Comparison of ENCODE assay signal across 16 cellular contexts in the genomic region with DNA sequence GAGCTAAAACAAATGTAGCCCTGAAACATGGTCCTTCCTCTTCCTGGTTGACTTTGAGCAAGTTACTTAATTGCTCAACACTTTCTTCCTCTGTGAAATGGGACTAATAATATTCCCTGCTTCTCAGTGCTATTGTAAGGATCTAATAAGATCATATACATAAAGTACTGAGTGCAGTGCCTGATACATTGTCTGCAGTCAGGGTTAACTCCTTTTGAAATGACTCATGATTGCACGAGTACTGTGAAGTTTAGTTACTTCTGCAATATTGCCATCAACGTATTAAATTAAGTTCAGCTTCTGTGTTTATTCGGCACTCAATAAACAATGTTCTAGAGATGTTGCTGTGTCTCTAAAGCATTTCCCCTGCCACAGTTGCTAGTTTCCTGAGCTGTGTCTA. TPM values are rescaled to one million over a fixed set of nuclear protein-coding genes. Genes with fewer than 3 reads are reported as not detected.
A peak's percentile ranks its signal among the peaks of the same experiment; 100 is the strongest.
DNase-seq lines count a peak whose midpoint lies in the region; ATAC-seq, FAIRE-seq and TF ChIP-seq lines count a peak whose summit lies in the region.
"Had no signal": no experiment of that assay in that cellular context is flagged by ENCODE, and none has a peak within 500 bp of the region (broad histone marks: within the 10 kb centered on the region; RNA-seq: fewer than 3 reads in every experiment).

No MANE protein-coding gene starts in this region.

- H3K18ac ChIP-seq in IMR-90 (ENCODE audit: low read depth, low read length), result no peak overlapping the region

- H2BK5ac ChIP-seq in IMR-90 (ENCODE audit: low read depth, low read length, poor library complexity, severe bottlenecking), result no peak overlapping the region

- no peak overlapping the region for H3K4ac ChIP-seq in IMR-90 (ENCODE audit: low read depth, low read length)

- BruUV-seq in IMR-90 (replicated peaks; lab: Mats Ljungman, UMichigan), result no TSS peak

- H4K5ac ChIP-seq in IMR-90 (ENCODE audit: low read depth, low read length), result no peak overlapping the region

- H2AFZ ChIP-seq in IMR-90 (replicated peaks; ENCODE audit: low read length, poor library complexity) (no peak overlapping the region), OCI-LY1 (ENCODE audit: low read length) (peak overlapping the region; percentile 98)

- no CpG with 5 or more reads among the region's 3 CpGs for WGBS in IMR-90 (ENCODE audit: extremely low coverage in 2 of 2, insufficient read length in 1 of 2), 2 experiments

- no peak for ATAC-seq in IMR-90 (ENCODE audit: low read depth)
- ATAC-seq: Panc1 had no signal

- in situ Hi-C loops in IMR-90 (cut with MboI; ENCODE audit: low sequenced_read_pairs), result no loop called here

- dilution Hi-C loops in IMR-90 (cut with HindIII; ENCODE audit: low sequenced_read_pairs, unreplicated experiment), result no loop called here

- no peaks in the 10 kb centered on the region for H3K36me3 ChIP-seq in IMR-90 (ENCODE audit: control insufficient read depth, insufficient read depth, low read length)
- H3K36me3 ChIP-seq in OCI-LY1 (ENCODE audit: insufficient read depth, low read length), result no peaks in the 10 kb centered on the region
- no peaks in the 10 kb centered on the region for H3K36me3 ChIP-seq in bronchial epithelial cell (ENCODE audit: control insufficient read depth, insufficient read depth, low read length)
- H3K36me3 ChIP-seq: BE2C had no signal

- H3F3A ChIP-seq in OCI-LY1 (ENCODE audit: insufficient read depth, low read length), result no peaks in the 10 kb centered on the region

- TF ChIP-seq RAD21 in IMR-90 (IDR thresholded peaks at IDR 0.05; ENCODE audit: low read length), result no peak

- H2BK15ac ChIP-seq in IMR-90 (ENCODE audit: low read depth, low read length), result no peak overlapping the region

- H3K4me3 ChIP-seq in IMR-90 (ENCODE audit: insufficient read depth, low read depth, low read length) (no peak overlapping the region), OCI-LY1 (ENCODE audit: low read depth, low read length, poor library complexity, severe bottlenecking) (no peak overlapping the region), bronchial epithelial cell (ENCODE audit: low read depth, low read length) (no peak overlapping the region)

- H2AK5ac ChIP-seq in IMR-90 (ENCODE audit: low read depth, low read length), result no peak overlapping the region

- no peak overlapping the region for H2AK9ac ChIP-seq in IMR-90 (replicated peaks; ENCODE audit: low read depth, low read length, poor library complexity)

- H3K4me2 ChIP-seq in IMR-90 (ENCODE audit: low read depth, low read length), result peak overlapping the region; percentile 47; the same call in 1 of the 2 replicates
- no peak overlapping the region; the same call in 1 of the 2 replicates for H3K4me2 ChIP-seq in OCI-LY1 (ENCODE audit: low read length)

- H3K14ac ChIP-seq in IMR-90 (replicated peaks; ENCODE audit: low read depth, low read length), result no peak overlapping the region

- H3K9me3 ChIP-seq in IMR-90 (ENCODE audit: control insufficient read depth, insufficient read depth, low read length) (no peaks in the 10 kb centered on the region), OCI-LY1 (ENCODE audit: low read length) (no peaks in the 10 kb centered on the region)
- H3K9me3 ChIP-seq: BE2C had no signal

- H3K79me1 ChIP-seq in IMR-90 (ENCODE audit: low read depth in 1 of 2, low read length in 2 of 2), result no peaks in the 10 kb centered on the region

- intact Hi-C loops in IMR-90 (cut with micrococcal nuclease), result no loop called here

- H3K27ac ChIP-seq in IMR-90 (ENCODE audit: insufficient read depth, low read length) (no peak overlapping the region), OCI-LY1 (ENCODE audit: low read depth, low read length, poor library complexity, severe bottlenecking) (no peak overlapping the region)

- no peak for TF ChIP-seq CTCF in IMR-90 (conservative IDR thresholded peaks at IDR 0.05; ENCODE audit: low read depth, low read length)
- TF ChIP-seq CTCF in OCI-LY1 (IDR thresholded peaks at IDR 0.05; ENCODE audit: low read length), result no peak
- no peak for TF ChIP-seq CTCF in bronchial epithelial cell (IDR thresholded peaks at IDR 0.05; ENCODE audit: insufficient read depth, low read length, severe bottlenecking)

- no peaks in the 10 kb centered on the region for H3K9me2 ChIP-seq in OCI-LY1 (ENCODE audit: low read depth, low read length)

- DNase-seq in CD1c-positive myeloid dendritic cell (ENCODE audit: extremely low spot score) (peak; percentile 58), IMR-90 (peak; percentile 4), bronchial epithelial cell (ENCODE audit: low read depth) (peak; percentile 12), urothelium cell line (ENCODE audit: low spot score) (no peak), SHP77 treated with DMSO at 0.1 percent for 48 hours (lab: John Stamatoyannopoulos, UW) (no peak)
- DNase-seq in stimulated activated CD4-positive, alpha-beta T cell treated with anti-CD3 and anti-CD28 coated beads, Interleukin-4, amount 100 ng/mL, for 4 hours, result no peak
- no peak for DNase-seq in activated T-cell treated with anti-CD3 and anti-CD28 coated beads, Interleukin-2, amount 50 U/mL, for 1 hour
- DNase-seq: BE2C, DMS 273 treated with DMSO at 0.1 percent for 48 hours, HCEC 1CT, NCI-H1417 treated with DMSO at 0.1 percent for 48 hours, NCI-H2029 treated with DMSO at 0.1 percent for 48 hours, NCI-H510A treated with DMSO at 0.1 percent for 48 hours, SHP77 had no signal

- H3K27me3 ChIP-seq in IMR-90 (ENCODE audit: control insufficient read depth, insufficient read depth, low read length), result no peaks in the 10 kb centered on the region
- H3K27me3 ChIP-seq in OCI-LY1 (ENCODE audit: insufficient read depth, low read length), result no peaks in the 10 kb centered on the region
- H3K27me3 ChIP-seq in bronchial epithelial cell (ENCODE audit: control insufficient read depth, insufficient read depth, low read length), result no peaks in the 10 kb centered on the region
- H3K27me3 ChIP-seq: BE2C had no signal

- no peak overlapping the region for H2BK20ac ChIP-seq in IMR-90 (ENCODE audit: low read depth, low read length)

- FAIRE-seq in bronchial epithelial cell (lab: Jason Lieb, UNC) (no peak), urothelium cell line (lab: Jason Lieb, UNC) (no peak)

- H4K91ac ChIP-seq in IMR-90 (ENCODE audit: insufficient read depth, low read depth, low read length), result no peak overlapping the region

- H3K4me1 ChIP-seq in IMR-90 (ENCODE audit: control insufficient read depth, insufficient read depth, low read length) (peaks cover 2% of the 10 kb centered on the region; the same call in 1 of the 2 replicates), OCI-LY1 (ENCODE audit: insufficient read depth, low read length, severe bottlenecking) (peaks cover 28% of the 10 kb centered on the region)

- TF ChIP-seq POLR2A in IMR-90 (IDR thresholded peaks at IDR 0.05; ENCODE audit: low read depth, low read length), result no peak

- CTCF ChIA-PET in IMR-90 (lab: Yijun Ruan, JAX), result interaction anchor here (1.1 kb wide), 1 partner anchor 9 kb away, joined by 4 read pairs; no protein-coding TSS in a partner anchor

- H3K79me2 ChIP-seq in OCI-LY1 (ENCODE audit: insufficient read depth, low read length), result no peaks in the 10 kb centered on the region

- POLR2A ChIA-PET in IMR-90 (lab: Charles Lee; ENCODE audit: unreplicated experiment), result no interaction called here

- H3K9ac ChIP-seq in IMR-90 (ENCODE audit: low read depth, low read length) (no peak overlapping the region), OCI-LY1 (ENCODE audit: low read length) (no peak overlapping the region)

- H3K56ac ChIP-seq in IMR-90 (ENCODE audit: extremely low read depth, insufficient read depth, low read length), result no peak overlapping the region

- no peak overlapping the region for H2BK120ac ChIP-seq in IMR-90 (ENCODE audit: low read depth, low read length)

- H3K9me1 ChIP-seq in IMR-90 (ENCODE audit: insufficient read depth, low read length), result no peaks in the 10 kb centered on the region

- H4K8ac ChIP-seq in IMR-90 (ENCODE audit: low read depth in 2 of 2, low read length in 2 of 2), result no peak overlapping the region

- H4K20me1 ChIP-seq in IMR-90 (ENCODE audit: insufficient read depth, low read length) (no peaks in the 10 kb centered on the region), OCI-LY1 (ENCODE audit: insufficient read depth, low read length) (no peaks in the 10 kb centered on the region)

- no peak overlapping the region for H3K23ac ChIP-seq in IMR-90 (ENCODE audit: low read depth, low read length)

TF ChIP-seq in IMR-90, 13 proteins besides CTCF, POLR2A, EP300 and RAD21 (continues in another document):
- TF ChIP-seq SMC3 (IDR thresholded peaks at IDR 0.05; ENCODE audit: low read depth, low read length), result no peak
- no peak for TF ChIP-seq NFE2L2 (IDR thresholded peaks at IDR 0.05; ENCODE audit: low read depth, low read length)
- TF ChIP-seq MXI1 (IDR thresholded peaks at IDR 0.05; ENCODE audit: borderline replicate concordance, low read depth, low read length), result no peak
- TF ChIP-seq MAFK (IDR thresholded peaks at IDR 0.05; ENCODE audit: low read depth, low read length), result no peak
- TF ChIP-seq CEBPB (IDR thresholded peaks at IDR 0.05; ENCODE audit: low read depth, low read length), result no peak
- TF ChIP-seq, protein P1, sequence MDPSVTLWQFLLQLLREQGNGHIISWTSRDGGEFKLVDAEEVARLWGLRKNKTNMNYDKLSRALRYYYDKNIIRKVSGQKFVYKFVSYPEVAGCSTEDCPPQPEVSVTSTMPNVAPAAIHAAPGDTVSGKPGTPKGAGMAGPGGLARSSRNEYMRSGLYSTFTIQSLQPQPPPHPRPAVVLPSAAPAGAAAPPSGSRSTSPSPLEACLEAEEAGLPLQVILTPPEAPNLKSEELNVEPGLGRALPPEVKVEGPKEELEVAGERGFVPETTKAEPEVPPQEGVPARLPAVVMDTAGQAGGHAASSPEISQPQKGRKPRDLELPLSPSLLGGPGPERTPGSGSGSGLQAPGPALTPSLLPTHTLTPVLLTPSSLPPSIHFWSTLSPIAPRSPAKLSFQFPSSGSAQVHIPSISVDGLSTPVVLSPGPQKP (IDR thresholded peaks at IDR 0.05; ENCODE audit: borderline replicate concordance, low read depth, low read length), result no peak
- no peak for TF ChIP-seq BHLHE40 (IDR thresholded peaks at IDR 0.05; ENCODE audit: low read depth, low read length)
- no peak for TF ChIP-seq RCOR1 (IDR thresholded peaks at IDR 0.05; ENCODE audit: insufficient replicate concordance, low read length)
- TF ChIP-seq MAZ (IDR thresholded peaks at IDR 0.05; ENCODE audit: borderline replicate concordance, low read depth, low read length), result no peak
- TF ChIP-seq CHD1 (IDR thresholded peaks at IDR 0.05; ENCODE audit: low read depth, low read length), result no peak
- TF ChIP-seq RFX5 (IDR thresholded peaks at IDR 0.05; ENCODE audit: low read depth, low read length), result no peak
- no peak for TF ChIP-seq FOS (IDR thresholded peaks at IDR 0.05; ENCODE audit: low read depth, low read length)

RNA-seq across cellular contexts. Expression of gene PHF6, which starts 5.0 kb away (rescaled TPM):
- 22.0 and 34.4 TPM in 2 replicates for total RNA-seq in IMR-90 (2012; rRNA removed)
- 5.3 and 8.1 TPM in 2 replicates for polyA plus RNA-seq in IMR-90 (2012; rRNA removed)
- 0.66 and 0.77 TPM in 2 replicates for polyA plus RNA-seq in IMR-90 (2012; cell fraction: cytosol; rRNA removed)
- polyA plus RNA-seq in IMR-90 (2012; cell fraction: nucleus; rRNA removed; ENCODE audit: low replicate concordance), result 0.37 and 5.9 TPM in 2 replicates
- total RNA-seq in bronchial epithelial cell, result 27.1 and 28.4 TPM in 2 replicates

Comparison
In these comparisons a context has a peak if more than half of its experiments do, and no peak if none do; other contexts are left out.
1. DNase-seq: peak in CD1c-positive myeloid dendritic cell (single experiment), IMR-90 (single experiment) and bronchial epithelial cell (single experiment); none in stimulated activated CD4-positive, alpha-beta T cell treated with anti-CD3 and anti-CD28 coated beads, Interleukin-4, amount 100 ng/mL, for 4 hours (0 of 2), activated T-cell treated with anti-CD3 and anti-CD28 coated beads, Interleukin-2, amount 50 U/mL, for 1 hour (single experiment), urothelium cell line (single experiment) and SHP77 treated with DMSO at 0.1 percent for 48 hours (single experiment).